In the genomic region with DNA sequence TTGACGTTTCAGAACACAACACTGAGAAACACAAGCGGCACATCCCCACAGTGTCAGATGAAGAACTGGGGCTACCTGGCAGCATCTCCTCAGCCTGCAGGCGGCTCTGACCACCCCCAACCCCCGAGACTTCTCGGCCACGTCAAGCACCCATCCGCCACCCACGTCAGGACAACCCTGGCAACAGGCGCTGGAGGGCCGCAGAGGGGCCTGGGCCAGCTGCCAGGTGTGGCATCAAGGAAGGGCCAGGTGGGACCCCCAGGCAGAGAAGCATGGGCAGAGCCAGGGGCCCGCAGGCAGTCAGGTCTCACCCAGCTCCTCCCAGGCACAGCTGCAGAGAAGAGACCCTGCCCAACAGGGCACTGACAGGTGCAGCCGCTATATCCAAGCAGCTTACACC, we compare ENCODE assay signal across 30 cellular contexts.
"Had no signal": no experiment of that assay in that cellular context is flagged by ENCODE, and none has a peak within 500 bp of the region (broad histone marks: within the 10 kb centered on the region; RNA-seq: fewer than 3 reads in every experiment).

No MANE protein-coding gene starts in this region.

- H3K9ac ChIP-seq: KMS-11 had no signal

- H3K27ac ChIP-seq: KMS-11 had no signal

- ATAC-seq: activated naive CD4-positive, alpha-beta T cell treated with anti-CD3 and anti-CD28 coated beads, Interleukin-2, amount 50 U/mL, for 72 hours; activated naive CD8-positive, alpha-beta T cell treated with anti-CD3 and anti-CD28 coated beads, Interleukin-2, amount 50 U/mL, for 24 hours; activated T-cell treated with anti-CD3 and anti-CD28 coated beads, Interleukin-2, amount 50 U/mL, for 4 hours; HepG2; Panc1; T-cell had no signal

- FAIRE-seq: astrocyte, HepG2, TTC549 had no signal

- DNase-seq: activated CD4-positive, alpha-beta memory T cell treated with anti-CD3 and anti-CD28 coated beads for 36 hours; activated CD4-positive, alpha-beta T cell treated with anti-CD3 and anti-CD28 coated beads, Interleukin-2, amount 10 ng/mL, durations not matched to agents 7 days and 5 days; activated CD4-positive, CD25-positive, alpha-beta regulatory T cell; activated CD8-positive, alpha-beta memory T cell treated with anti-CD3 and anti-CD28 coated beads for 24 hours; activated effector memory CD4-positive, alpha-beta T cell treated with anti-CD3 and anti-CD28 coated beads, Interleukin-2, amount 50 U/mL, for 16 hours; activated naive CD4-positive, alpha-beta T cell treated with Interleukin-2 at 50 U/mL for 16 hours; activated naive CD8-positive, alpha-beta T cell treated with anti-CD3 and anti-CD28 coated beads, Interleukin-2, amount 50 U/mL, for 24 hours; activated T-cell treated with anti-CD3 and anti-CD28 coated beads, Interleukin-2, amount 50 U/mL, for 4 hours; amniotic stem cell; NCI-H1092; NCI-H1417 treated with DMSO at 0.1 percent for 48 hours; NCI-H1694; NCI-H2029 treated with DMSO at 0.1 percent for 48 hours; NCI-H345; NCI-H510A; NCI-H526 treated with DMSO at 0.1 percent for 48 hours; NCI-H82; NK-92 treated with Interleukin-12 subunit alpha and Interleukin-12 subunit beta, amount 100 ng/mL, for 24 hours; OCI-M1; RPMI8226; SHP77 treated with DMSO at 0.1 percent for 48 hours; T-cell; T-helper 2 cell; T1000 had no signal
